In the genomic region with DNA sequence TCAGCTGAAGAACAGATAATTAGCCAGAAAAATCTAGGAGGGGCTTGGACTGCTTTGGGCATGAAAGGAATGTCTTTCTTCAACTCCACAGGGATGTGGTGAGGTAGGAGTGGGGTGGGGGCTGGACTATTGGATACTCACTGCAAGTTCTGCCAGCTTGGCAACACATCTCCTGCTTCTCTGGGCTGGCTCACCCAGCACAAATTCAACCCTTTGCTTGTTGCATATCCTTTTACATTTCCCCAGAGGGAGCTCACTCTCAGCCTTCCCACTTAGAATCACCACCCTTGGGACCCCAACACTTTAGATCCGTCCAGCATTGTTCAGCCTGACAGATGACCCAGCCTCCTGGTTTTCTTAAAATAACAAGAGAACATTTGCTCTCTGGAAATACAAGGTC, we compare ENCODE assay signal across 26 cellular contexts.
A peak's percentile ranks its signal among the peaks of the same experiment; 100 is the strongest.
DNase-seq lines count a peak whose midpoint lies in the region; ATAC-seq, FAIRE-seq and TF ChIP-seq lines count a peak whose summit lies in the region.
"Had no signal": no experiment of that assay in that cellular context is flagged by ENCODE, and none has a peak within 500 bp of the region (broad histone marks: within the 10 kb centered on the region; RNA-seq: fewer than 3 reads in every experiment).

No MANE protein-coding gene starts in this region.

- CTCF ChIA-PET in WTC11 (lab: Charles Lee) (interaction anchor here (1.3 kb wide), 1 partner anchor 180 kb away, joined by 5 read pairs; no protein-coding TSS in a partner anchor), H1 (lab: Charles Lee; ENCODE audit: partially characterized antibody) (interaction anchor here (0.8 kb wide), 1 partner anchor 180 kb away, joined by 3 read pairs; no protein-coding TSS in a partner anchor)

- H3K9me3 ChIP-seq in H1 (ENCODE audit: insufficient read depth in 2 of 2, low read depth in 1 of 2, low read length in 1 of 2): no peaks in the 10 kb centered on the region
- H3K9me3 ChIP-seq: adrenal gland, lower lobe of right lung, transverse colon had no signal

- H3K23me2 ChIP-seq in H1 (ENCODE audit: low read depth, low read length): no peaks in the 10 kb centered on the region

- no peak for DNase-seq in WTC11 (ENCODE audit: low spot score)
- no peak for DNase-seq in H1 (ENCODE audit: low read depth in 1 of 2, low spot score in 2 of 2)
- DNase-seq in islet precursor cell: peak; percentile 71
- DNase-seq in skeletal muscle cell (ENCODE audit: low read depth): peak; percentile 53
- no peak for DNase-seq in chondrocyte (ENCODE audit: low spot score)
- DNase-seq in nucleus accumbens (lab: John Stamatoyannopoulos, UW): no peak
- no peak for DNase-seq in DMS153 treated with DMSO at 0.1 percent for 48 hours (lab: John Stamatoyannopoulos, UW; ENCODE audit: unreplicated experiment)
- no peak for DNase-seq in stimulated activated CD4-positive, alpha-beta T cell treated with anti-CD3 and anti-CD28 coated beads, Interleukin-4, amount 100 ng/mL, for 4 hours
- DNase-seq: activated CD4-positive, alpha-beta T cell treated with anti-CD3 and anti-CD28 coated beads, Interleukin-2, amount 50 U/mL, for 1 hour; activated effector memory CD4-positive, alpha-beta T cell treated with Interleukin-2 at 50 U/mL for 16 hours; CD4-positive, alpha-beta T cell; cerebellar nuclear complex; DMS153; effector memory CD4-positive, alpha-beta T cell; GM23248; head of caudate nucleus; lower lobe of right lung; NCI-H1694; NCI-H2227 treated with DMSO at 0.1 percent for 48 hours; PC-3; SIG-M5; stimulated activated naive CD4-positive, alpha-beta T cell; T-cell; transverse colon had no signal

- no peak overlapping the region for H2BK20ac ChIP-seq in H1 (ENCODE audit: low read length)

- no peak for TF ChIP-seq POLR2A in H1 (IDR thresholded peaks at IDR 0.05; ENCODE audit: control extremely low read depth in 1 of 2, low read depth in 2 of 2, low read length in 2 of 2)

- H2BK12ac ChIP-seq in H1 (ENCODE audit: low read depth, low read length): no peak overlapping the region

- H3K4me3 ChIP-seq in H1 (ENCODE audit: extremely low read depth in 1 of 4, insufficient read depth in 2 of 4, low read depth in 3 of 4, low read length in 4 of 4) (no peak overlapping the region), skeletal muscle cell (ENCODE audit: low read depth, low read length) (no peak overlapping the region)
- H3K4me3 ChIP-seq: adrenal gland, esophagus muscularis mucosa, GM23248, lower lobe of right lung, transverse colon had no signal

- H4K91ac ChIP-seq in H1 (replicated peaks; ENCODE audit: insufficient read length, low read length): no peak overlapping the region

- ATAC-seq in WTC11: peak; percentile 21; the same call in 1 of the 2 replicates
- ATAC-seq: lower lobe of right lung, PC-3, T-cell had no signal

- no peak overlapping the region for H3K27ac ChIP-seq in H1 (ENCODE audit: low read depth, low read length)
- H3K27ac ChIP-seq: GM23248, lower lobe of right lung, transverse colon had no signal

- no peak overlapping the region for H3K9ac ChIP-seq in H1 (replicated peaks in 1 of 4; ENCODE audit: extremely low read depth in 1 of 4, low read depth in 3 of 4, low read length in 3 of 4)
- H3K9ac ChIP-seq: GM23248 had no signal

- no peaks in the 10 kb centered on the region for H3K27me3 Mint-ChIP-seq in WTC11 (ENCODE audit: low read depth)
- peaks cover 2% of the 10 kb centered on the region for H3K27me3 Mint-ChIP-seq in chondrocyte (ENCODE audit: low read depth)

- H3K4me3 Mint-ChIP-seq in WTC11: no peak overlapping the region
- H3K4me3 Mint-ChIP-seq in chondrocyte (ENCODE audit: unreplicated experiment): no peak overlapping the region
- H3K4me3 Mint-ChIP-seq: CD4-positive, alpha-beta T cell; T-cell had no signal

- no peaks in the 10 kb centered on the region for H4K20me1 ChIP-seq in H1 (replicated peaks in 1 of 2; ENCODE audit: control insufficient read depth in 1 of 2, insufficient read depth in 2 of 2, low read length in 2 of 2)

- no peak overlapping the region for H3K14ac ChIP-seq in H1 (ENCODE audit: insufficient read length)

- no peak overlapping the region for H3K56ac ChIP-seq in H1 (replicated peaks; ENCODE audit: insufficient read length, low read depth, low read length)

- H3K36me3 Mint-ChIP-seq in WTC11: no peaks in the 10 kb centered on the region
- H3K36me3 Mint-ChIP-seq in chondrocyte (ENCODE audit: low read depth): no peaks in the 10 kb centered on the region
- H3K36me3 Mint-ChIP-seq: T-cell had no signal

- H2BK5ac ChIP-seq in H1 (ENCODE audit: low read depth, low read length): no peak overlapping the region

- H3K27me3 ChIP-seq in H1 (replicated peaks in 1 of 4; ENCODE audit: control insufficient read depth in 3 of 4, extremely low read depth in 1 of 4, insufficient read depth in 3 of 4, low read length in 3 of 4): no peaks in the 10 kb centered on the region; a peak in 1 of 7 replicates
- H3K27me3 ChIP-seq: adrenal gland, esophagus muscularis mucosa, transverse colon had no signal

- H3K36me3 ChIP-seq in H1 (ENCODE audit: control insufficient read depth in 2 of 4, insufficient read depth in 4 of 4, low read length in 3 of 4): no peaks in the 10 kb centered on the region
- H3K36me3 ChIP-seq: adrenal gland, esophagus muscularis mucosa, lower lobe of right lung, transverse colon had no signal

- H4K8ac ChIP-seq in H1 (ENCODE audit: extremely low read depth, insufficient read depth, low read length): no peak overlapping the region

- H2AK5ac ChIP-seq in H1 (ENCODE audit: low read depth, low read length): no peak overlapping the region

- H3K4me1 Mint-ChIP-seq in WTC11: peaks cover 10% of the 10 kb centered on the region
- peaks cover 24% of the 10 kb centered on the region for H3K4me1 Mint-ChIP-seq in chondrocyte (ENCODE audit: low read depth)
- H3K4me1 Mint-ChIP-seq: T-cell had no signal

- H4K5ac ChIP-seq in H1 (ENCODE audit: insufficient read length, low read depth, low read length): no peak overlapping the region

- no peak for TF ChIP-seq EP300 in H1 (IDR thresholded peaks at IDR 0.05; ENCODE audit: borderline replicate concordance in 1 of 2, low read depth in 2 of 2, low read length in 2 of 2)

- no peak for TF ChIP-seq CTCF in WTC11 (IDR thresholded peaks at IDR 0.05)
- no peak for TF ChIP-seq CTCF in H1 (IDR thresholded peaks at IDR 0.05; ENCODE audit: control extremely low read depth in 1 of 3, insufficient read depth in 1 of 3, low read depth in 1 of 3, low read length in 3 of 3)
- no peak for TF ChIP-seq CTCF in chondrocyte (IDR thresholded peaks at IDR 0.05)

- H3K9me3 Mint-ChIP-seq in WTC11 (peaks cover 12% of the 10 kb centered on the region), chondrocyte (ENCODE audit: low read depth) (no peaks in the 10 kb centered on the region)
- H3K9me3 Mint-ChIP-seq: CD4-positive, alpha-beta T cell; T-cell had no signal

- H2AFZ ChIP-seq in H1 (ENCODE audit: low read length): peak overlapping the region; percentile 20; the same call in 1 of the 2 replicates
- H2AFZ ChIP-seq: GM23248 had no signal

- no peak overlapping the region for H3K4me2 ChIP-seq in H1 (ENCODE audit: insufficient read depth in 1 of 2, low read depth in 2 of 2, low read length in 2 of 2)

- H3K27ac Mint-ChIP-seq in WTC11: no peak overlapping the region
- no peak overlapping the region for H3K27ac Mint-ChIP-seq in chondrocyte (ENCODE audit: unreplicated experiment)
- H3K27ac Mint-ChIP-seq: CD4-positive, alpha-beta T cell; T-cell had no signal

- H3K18ac ChIP-seq in H1 (ENCODE audit: extremely low read depth, low read length): no peak overlapping the region

- H2BK15ac ChIP-seq in H1 (ENCODE audit: low read length): no peak overlapping the region

- 76% methylated on average over 1 of the region's 1 CpG; no CpG with 5 or more reads in 1 of the 2 experiments for WGBS in H1 (ENCODE audit: extremely low coverage in 1 of 2, insufficient coverage in 1 of 2, insufficient read length in 1 of 2, insufficient replicate concordance in 2 of 2, low coverage in 1 of 2, low lambda C conversion rate in 2 of 2, missing lambda C conversion rate in 1 of 2), 2 experiments

- no peak overlapping the region for H3K23ac ChIP-seq in H1 (ENCODE audit: insufficient read length)

- H3K4me1 ChIP-seq in H1 (replicated peaks in 1 of 4; ENCODE audit: control insufficient read depth in 3 of 4, insufficient read depth in 4 of 4, low read length in 3 of 4): no peaks in the 10 kb centered on the region; a peak in 1 of 7 replicates
- H3K4me1 ChIP-seq: adrenal gland, transverse colon had no signal

- H3K4ac ChIP-seq in H1 (replicated peaks; ENCODE audit: insufficient read length, low read depth, low read length): no peak overlapping the region

- FAIRE-seq in H1 (lab: Jason Lieb, UNC): no peak

- POLR2A ChIA-PET in WTC11 (lab: Charles Lee) (no interaction called here), H1 (lab: Charles Lee; ENCODE audit: partially characterized antibody) (no interaction called here)

- no peaks in the 10 kb centered on the region for H3K79me2 ChIP-seq in H1 (ENCODE audit: control insufficient read depth in 1 of 2, insufficient read depth in 2 of 2, low read length in 2 of 2)

- no peaks in the 10 kb centered on the region for H3K79me1 ChIP-seq in H1 (ENCODE audit: low read depth, low read length)

- H2BK120ac ChIP-seq in H1 (replicated peaks; ENCODE audit: low read depth, low read length): no peak overlapping the region

- peak; percentile 11 to 25; a peak in 3 of 4 replicates for TF ChIP-seq RAD21 in H1 (IDR thresholded peaks at IDR 0.05 in 1 of 2, conservative IDR thresholded peaks at IDR 0.05 in 1 of 2; ENCODE audit: low read depth in 2 of 2, low read length in 2 of 2)

TF ChIP-seq in WTC11, 78 proteins besides CTCF, POLR2A, EP300 and RAD21 (continues in another document):
- TF ChIP-seq, protein P1, sequence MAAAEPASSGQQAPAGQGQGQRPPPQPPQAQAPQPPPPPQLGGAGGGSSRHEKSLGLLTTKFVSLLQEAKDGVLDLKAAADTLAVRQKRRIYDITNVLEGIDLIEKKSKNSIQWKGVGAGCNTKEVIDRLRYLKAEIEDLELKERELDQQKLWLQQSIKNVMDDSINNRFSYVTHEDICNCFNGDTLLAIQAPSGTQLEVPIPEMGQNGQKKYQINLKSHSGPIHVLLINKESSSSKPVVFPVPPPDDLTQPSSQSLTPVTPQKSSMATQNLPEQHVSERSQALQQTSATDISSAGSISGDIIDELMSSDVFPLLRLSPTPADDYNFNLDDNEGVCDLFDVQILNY (CRISPR knock-in tag; IDR thresholded peaks at IDR 0.05): no peak
- no peak for TF ChIP-seq JUN (CRISPR knock-in tag; IDR thresholded peaks at IDR 0.05)

TF ChIP-seq in H1, 55 proteins besides CTCF, POLR2A, EP300 and RAD21 (continues in another document):
- TF ChIP-seq RFX5 (IDR thresholded peaks at IDR 0.05; ENCODE audit: borderline replicate concordance, low read depth, low read length) (no peak), TCF12 (IDR thresholded peaks at IDR 0.05; ENCODE audit: low read depth, low read length) (no peak)

Comparison
In these comparisons a context has a peak if more than half of its experiments do, and no peak if none do; other contexts are left out.
1. DNase-seq: peak in islet precursor cell (single experiment) and skeletal muscle cell (single experiment); none in WTC11 (single experiment), H1 (0 of 2), chondrocyte (single experiment), nucleus accumbens (0 of 56), DMS153 treated with DMSO at 0.1 percent for 48 hours (single experiment) and stimulated activated CD4-positive, alpha-beta T cell treated with anti-CD3 and anti-CD28 coated beads, Interleukin-4, amount 100 ng/mL, for 4 hours (0 of 2).